In the genomic region with DNA sequence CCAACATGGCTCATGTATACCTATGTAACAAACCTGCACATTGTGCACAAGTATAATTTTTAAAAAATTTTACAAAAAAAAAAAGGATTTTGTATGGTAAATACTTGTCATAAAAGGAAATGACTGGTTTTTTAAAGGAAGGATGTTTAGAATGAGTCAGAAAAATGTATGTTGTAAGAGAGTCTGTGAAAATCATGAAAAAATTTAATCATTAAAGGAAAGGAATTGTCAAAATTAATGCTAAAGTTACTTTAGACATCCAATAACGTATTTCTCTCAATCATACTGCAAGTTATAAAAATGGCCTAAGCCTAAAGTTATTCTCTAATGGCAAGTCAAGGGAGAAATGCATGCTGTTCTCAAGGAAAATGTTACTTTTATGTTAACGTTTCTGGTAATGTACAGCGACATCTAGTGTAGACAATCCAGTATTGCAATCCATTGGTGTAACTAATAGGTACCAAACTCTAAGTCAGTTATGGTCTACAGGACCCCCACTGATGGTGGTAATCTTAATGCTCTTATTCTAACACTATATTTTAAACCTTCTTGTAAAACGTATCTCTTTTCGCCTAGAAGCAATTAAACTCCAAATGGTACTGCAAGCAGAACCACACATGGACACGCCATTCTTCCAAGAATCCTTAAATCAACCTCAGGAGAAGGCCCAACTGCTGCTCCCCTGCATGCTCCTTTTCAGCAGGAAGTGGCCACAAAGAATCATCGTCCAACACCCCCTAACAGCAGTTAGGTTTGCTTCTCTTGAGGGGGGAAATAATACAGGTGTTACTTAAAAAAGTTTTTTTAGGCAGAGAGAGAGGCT, we compare ENCODE assay signal across 8 cellular contexts. TPM values are rescaled to one million over a fixed set of nuclear protein-coding genes. Genes with fewer than 3 reads are reported as not detected.
DNase-seq lines count a peak whose midpoint lies in the region; ATAC-seq, FAIRE-seq and TF ChIP-seq lines count a peak whose summit lies in the region.

No MANE protein-coding gene starts in this region.

- no peak overlapping the region for H3K4me3 Mint-ChIP-seq in activated T-cell treated with anti-CD3 and anti-CD28 coated beads, Interleukin-2, amount 50 U/mL, for 4 hours

- peaks cover 0 to 51% (median 21%) of the 10 kb centered on the region in 12 donors for H3K4me1 ChIP-seq in heart left ventricle

- FAIRE-seq in TTC549 (lab: Jason Lieb, UNC), result peak; percentile 90

- peak overlapping the region in 8 of 12 donors; percentile 3 to 83 (median 75) for H3K27ac ChIP-seq in heart left ventricle

- no peaks in the 10 kb centered on the region for H3K36me3 Mint-ChIP-seq in activated T-cell treated with anti-CD3 and anti-CD28 coated beads, Interleukin-2, amount 50 U/mL, for 4 hours (ENCODE audit: insufficient read depth)

- intact Hi-C loops in heart left ventricle (cut with DNase I), result loop anchor here in 6 of 10 donors (2.0 to 10.0 kb wide), 4 partner anchors 33 to 69 kb away; a partner anchor contains a TSS
- intact Hi-C loops in Right ventricle myocardium superior (cut with DNase I), result no loop called here

- TF ChIP-seq POLR2A in heart left ventricle (IDR thresholded peaks at IDR 0.05), result no peak
- no peak for TF ChIP-seq POLR2A in NB4 (IDR thresholded peaks at IDR 0.05; ENCODE audit: extremely low read depth, insufficient read length)

- no peaks in the 10 kb centered on the region for H3K36me3 ChIP-seq in heart left ventricle

- no peak for DNase-seq in heart left ventricle
- DNase-seq in Right ventricle myocardium superior, result no peak
- DNase-seq in NB4 (ENCODE audit: low read depth), result peak; percentile 64
- DNase-seq in germinal center (ENCODE audit: low spot score), result peak; percentile 43
- DNase-seq in superior temporal gyrus (ENCODE audit: extremely low spot score), result peak; percentile 76
- DNase-seq in retina, result no peak
- DNase-seq in activated T-cell treated with anti-CD3 and anti-CD28 coated beads, Interleukin-2, amount 50 U/mL, for 4 hours, result no peak

- no peaks in the 10 kb centered on the region for H3K9me3 ChIP-seq in heart left ventricle

- peak; percentile 64 to 84 (median 78) for TF ChIP-seq CTCF in heart left ventricle (IDR thresholded peaks at IDR 0.05)
- TF ChIP-seq CTCF in NB4 (IDR thresholded peaks at IDR 0.05; ENCODE audit: low read depth, low read length), result peak; percentile 53

- no peaks in the 10 kb centered on the region for H3K9me3 Mint-ChIP-seq in activated T-cell treated with anti-CD3 and anti-CD28 coated beads, Interleukin-2, amount 50 U/mL, for 4 hours

- 46 to 57% (median 49%) methylated on average over 7 of the region's 7 CpGs for WGBS in heart left ventricle, 4 donors

- H3K27me3 ChIP-seq in heart left ventricle, result no peaks in the 10 kb centered on the region

- no peaks in the 10 kb centered on the region for H3K4me1 Mint-ChIP-seq in activated T-cell treated with anti-CD3 and anti-CD28 coated beads, Interleukin-2, amount 50 U/mL, for 4 hours (ENCODE audit: low read depth)

- H3K4me3 ChIP-seq in heart left ventricle (no peak overlapping the region), NB4 (ENCODE audit: low read depth, low read length) (no peak overlapping the region)

- ATAC-seq in heart left ventricle, result no peak
- no peak for ATAC-seq in Right ventricle myocardium superior (ENCODE audit: poor library complexity)
- ATAC-seq in activated T-cell treated with anti-CD3 and anti-CD28 coated beads, Interleukin-2, amount 50 U/mL, for 4 hours, result no peak

- no peaks in the 10 kb centered on the region for H3K27me3 Mint-ChIP-seq in activated T-cell treated with anti-CD3 and anti-CD28 coated beads, Interleukin-2, amount 50 U/mL, for 4 hours (ENCODE audit: low read depth)

RNA-seq across cellular contexts. Expression of a gene that starts 35.3 kb away (rescaled TPM):
- total RNA-seq in heart left ventricle (10 to 100 TPM; 39.1 to 72.7 (median 52.0) TPM), Right ventricle myocardium superior (51.1 TPM)
- 10 to 100 TPM; 10.9 to 24.3 TPM for polyA plus RNA-seq in heart left ventricle
- total RNA-seq in activated T-cell treated with anti-CD3 and anti-CD28 coated beads, Interleukin-2, amount 50 U/mL, for 4 hours, result 1 to 10 TPM; 4.5 to 5.9 (median 4.6) TPM

Comparison
In these comparisons a context has a peak if more than half of its experiments do, and no peak if none do; other contexts are left out.
1. DNase-seq: peak in NB4 (single experiment), germinal center (single experiment) and superior temporal gyrus (single experiment); none in heart left ventricle (0 of 5), Right ventricle myocardium superior (single experiment), retina (single experiment) and activated T-cell treated with anti-CD3 and anti-CD28 coated beads, Interleukin-2, amount 50 U/mL, for 4 hours (single experiment).